Comparison of ENCODE assay signal across 23 cellular contexts in the genomic region with DNA sequence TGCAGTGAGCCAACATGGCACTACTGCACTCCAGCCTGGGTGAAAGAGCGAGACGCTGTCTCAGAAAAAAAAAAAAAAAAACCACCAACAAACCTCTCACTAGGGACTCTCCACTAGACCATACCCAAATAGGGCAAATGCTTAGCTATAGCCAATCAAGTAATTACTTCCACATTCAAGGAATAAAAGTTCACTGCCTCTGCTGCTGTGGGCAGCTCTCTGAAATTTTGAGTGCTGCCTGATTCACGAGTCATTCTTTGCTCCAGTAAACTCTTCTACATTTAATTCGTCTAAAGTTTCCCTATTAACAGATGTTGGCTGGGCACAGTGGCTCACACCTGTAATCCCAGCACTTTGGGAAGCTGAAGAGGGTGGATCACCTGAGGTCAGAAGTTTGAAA.
"Had no signal": no experiment of that assay in that cellular context is flagged by ENCODE, and none has a peak within 500 bp of the region (broad histone marks: within the 10 kb centered on the region; RNA-seq: fewer than 3 reads in every experiment).

No MANE protein-coding gene starts in this region.

- H3K79me2 ChIP-seq: hepatocyte had no signal

- H3K4me1 ChIP-seq: breast epithelium, upper lobe of right lung had no signal

- H3K27me3 ChIP-seq: breast epithelium, hepatocyte, right atrium auricular region, testis, upper lobe of right lung had no signal

- ATAC-seq: activated CD8-positive, alpha-beta T cell treated with anti-CD3 and anti-CD28 coated beads, Interleukin-2, amount 10 ng/mL, durations not matched to agents 7 days and 5 days; left ventricle myocardium superior; natural killer cell treated with Interleukin-12 subunit alpha and Interleukin-12 subunit beta and Interleukin-15 and Interleukin-18, amount 100 ng/mL, for 72 hours; upper lobe of right lung; WTC11 had no signal

- H3K27ac ChIP-seq: breast epithelium, epithelial cell of prostate, hepatocyte, right atrium auricular region, testis, upper lobe of right lung had no signal

- H3K4me3 ChIP-seq: breast epithelium, hepatocyte, right atrium auricular region, skin epidermis, testis, upper lobe of right lung had no signal

- H2AFZ ChIP-seq: hepatocyte had no signal

- H3K4me2 ChIP-seq: hepatocyte had no signal

- DNase-seq: activated CD4-positive, alpha-beta T cell treated with anti-CD3 and anti-CD28 coated beads for 48 hours; activated CD8-positive, alpha-beta memory T cell treated with anti-CD3 and anti-CD28 coated beads, Interleukin-2, amount 50 U/mL, for 4 hours; activated CD8-positive, alpha-beta T cell treated with anti-CD3 and anti-CD28 coated beads, Interleukin-2, amount 10 ng/mL, durations not matched to agents 7 days and 5 days; activated gamma-delta T cell; activated naive CD8-positive, alpha-beta T cell treated with anti-CD3 and anti-CD28 coated beads for 36 hours; activated T-cell treated with anti-CD3 and anti-CD28 coated beads, Interleukin-2, amount 50 U/mL, for 48 hours; cerebellar nuclear complex; kidney; left ventricle myocardium superior; mesendoderm; nucleus accumbens; stimulated activated CD4-positive, alpha-beta T cell treated with anti-CD3 and anti-CD28 coated beads, Interleukin-15, amount 100 ng/mL, for 24 hours; stimulated activated CD4-positive, alpha-beta T cell treated with anti-CD3 and anti-CD28 coated beads, Interleukin-4, amount 100 ng/mL, for 1 hour; T-helper 2 cell; testis; upper lobe of right lung had no signal

- H3K9me3 ChIP-seq: breast epithelium, right atrium auricular region, testis, upper lobe of right lung had no signal

- H3K36me3 ChIP-seq: breast epithelium, right atrium auricular region, upper lobe of right lung had no signal
